ENCODE assay signal across 20 cellular contexts in genomic region chr7:3436112-3436511, GRCh38.
DNase-seq lines count a peak whose midpoint lies in the region; ATAC-seq and TF ChIP-seq lines count a peak whose summit lies in the region.
"Had no signal": no experiment of that assay in that cellular context is flagged by ENCODE, and none has a peak within 500 bp of the region (broad histone marks: within the 10 kb centered on the region; RNA-seq: fewer than 3 reads in every experiment).

No MANE protein-coding gene starts in this region.

- H4K20me1 ChIP-seq in PC-3 (ENCODE audit: low read length): no peaks in the 10 kb centered on the region
- H4K20me1 ChIP-seq in osteoblast (ENCODE audit: insufficient read depth, low read length): no peaks in the 10 kb centered on the region
- H4K20me1 ChIP-seq: BLaER1 treated with 17β-estradiol and CSF1 and Interleukin-3, amounts not matched to agents 10 nM and 100 nM had no signal

- intact Hi-C loops in PC-3 (cut with micrococcal nuclease): loop anchor here (5.0 kb wide), 1 partner anchor 134 kb away; the partner anchor contains the start of gene SDK1
- intact Hi-C loops in posterior cingulate gyrus (cut with DNase I): no loop called here

- peaks cover 3% of the 10 kb centered on the region for H3K4me1 ChIP-seq in ACC112 (ENCODE audit: control insufficient read depth, insufficient read depth, low read length, unreplicated experiment)
- H3K4me1 ChIP-seq in PC-3 (ENCODE audit: insufficient read depth, low read length): peaks cover 34% of the 10 kb centered on the region
- H3K4me1 ChIP-seq in osteoblast (ENCODE audit: insufficient read depth, low read length): no peaks in the 10 kb centered on the region
- H3K4me1 ChIP-seq: BLaER1 treated with 17β-estradiol and CSF1 and Interleukin-3, amounts not matched to agents 10 nM and 100 nM; Caco-2 had no signal

- in situ Hi-C loops in brain microvascular endothelial cell (cut with HindIII; ENCODE audit: low pct_ligation_motif_present, low sequenced_read_pairs): no loop called here

- H3K36me3 ChIP-seq in ACC112 (ENCODE audit: insufficient read depth, low read length) (no peaks in the 10 kb centered on the region), PC-3 (ENCODE audit: low read depth, low read length) (no peaks in the 10 kb centered on the region), brain microvascular endothelial cell (replicated peaks) (no peaks in the 10 kb centered on the region), osteoblast (ENCODE audit: insufficient read depth, low read length) (no peaks in the 10 kb centered on the region)
- H3K36me3 ChIP-seq: BLaER1 treated with 17β-estradiol and CSF1 and Interleukin-3, amounts not matched to agents 10 nM and 100 nM had no signal

- H3K4me3 ChIP-seq in ACC112 (ENCODE audit: low read depth, low read length): no peak overlapping the region; the same call in 1 of the 2 replicates
- H3K4me3 ChIP-seq in PC-3 (ENCODE audit: low read length): no peak overlapping the region
- H3K4me3 ChIP-seq in brain microvascular endothelial cell (ENCODE audit: low read depth, low read length): no peak overlapping the region
- no peak overlapping the region for H3K4me3 ChIP-seq in osteoblast (ENCODE audit: insufficient read depth, low read length)
- H3K4me3 ChIP-seq: BLaER1 treated with 17β-estradiol and CSF1 and Interleukin-3, amounts not matched to agents 10 nM and 100 nM had no signal

- POLR2A ChIA-PET in PC-3 (lab: Charles Lee; ENCODE audit: unreplicated experiment): no interaction called here

- H2AFZ ChIP-seq in ACC112 (ENCODE audit: low read length, unreplicated experiment) (no peak overlapping the region), PC-3 (ENCODE audit: low read length) (no peak overlapping the region), osteoblast (ENCODE audit: low read length) (no peak overlapping the region)

- no peaks in the 10 kb centered on the region for H3K9me2 ChIP-seq in PC-3 (replicated peaks; ENCODE audit: low read length)

- no peak for ATAC-seq in PC-3
- no peak for ATAC-seq in GM21381 (IDR thresholded peaks at IDR 0.05; ENCODE audit: unreplicated experiment)
- no peak for ATAC-seq in GM18520 (IDR thresholded peaks at IDR 0.05; ENCODE audit: unreplicated experiment)
- ATAC-seq: HCT116 had no signal

- H3K9me3 ChIP-seq in PC-3 (ENCODE audit: low read length) (no peaks in the 10 kb centered on the region), osteoblast (ENCODE audit: low read depth, low read length) (no peaks in the 10 kb centered on the region)
- H3K9me3 ChIP-seq: BLaER1 treated with 17β-estradiol and CSF1 and Interleukin-3, amounts not matched to agents 10 nM and 100 nM; Caco-2 had no signal

- CTCF ChIA-PET in PC-3 (lab: Charles Lee): interaction anchor here (0.6 to 0.9 kb wide), 2 partner anchors 36 to 127 kb away, joined by 3 to 5 read pairs; no protein-coding TSS in a partner anchor

- no peaks in the 10 kb centered on the region for H3F3A ChIP-seq in PC-3 (ENCODE audit: low read length, unreplicated experiment)

- H3K27me3 ChIP-seq in ACC112 (ENCODE audit: insufficient read depth, low read length) (no peaks in the 10 kb centered on the region), PC-3 (ENCODE audit: low read length) (no peaks in the 10 kb centered on the region), brain microvascular endothelial cell (replicated peaks) (no peaks in the 10 kb centered on the region), osteoblast (ENCODE audit: insufficient read depth, low read length) (no peaks in the 10 kb centered on the region)
- H3K27me3 ChIP-seq: BLaER1 treated with 17β-estradiol and CSF1 and Interleukin-3, amounts not matched to agents 10 nM and 100 nM had no signal

- H3K27ac ChIP-seq in ACC112 (ENCODE audit: low read depth, low read length): peak overlapping the region; percentile 65
- peak overlapping the region; percentile 5; the same call in 1 of the 2 replicates for H3K27ac ChIP-seq in PC-3 (ENCODE audit: low read length)
- peak overlapping the region; percentile 62 for H3K27ac ChIP-seq in brain microvascular endothelial cell
- no peak overlapping the region for H3K27ac ChIP-seq in osteoblast (ENCODE audit: low read depth, low read length)
- H3K27ac ChIP-seq: BLaER1 treated with 17β-estradiol and CSF1 and Interleukin-3, amounts not matched to agents 10 nM and 100 nM had no signal

- no peak for TF ChIP-seq CTCF in PC-3 (conservative IDR thresholded peaks at IDR 0.05; ENCODE audit: low read depth, low read length)
- no peak for TF ChIP-seq CTCF in brain microvascular endothelial cell (IDR thresholded peaks at IDR 0.05; ENCODE audit: low read depth, low read length, missing control alignments)
- no peak for TF ChIP-seq CTCF in osteoblast (IDR thresholded peaks at IDR 0.05; ENCODE audit: extremely low read depth, low read depth, low read length)

- peaks cover 3% of the 10 kb centered on the region for H3K79me2 ChIP-seq in ACC112 (ENCODE audit: control insufficient read depth, insufficient read depth, low read length, unreplicated experiment)
- H3K79me2 ChIP-seq in PC-3 (ENCODE audit: low read length): no peaks in the 10 kb centered on the region
- H3K79me2 ChIP-seq in osteoblast (ENCODE audit: insufficient read depth, low read length): no peaks in the 10 kb centered on the region

- BruUV-seq in PC-3 (replicated peaks; lab: Mats Ljungman, UMichigan): TSS peak; percentile 64

- no peak overlapping the region for H3K9ac ChIP-seq in PC-3 (ENCODE audit: low read length)
- H3K9ac ChIP-seq: BLaER1 treated with 17β-estradiol and CSF1 and Interleukin-3, amounts not matched to agents 10 nM and 100 nM had no signal

- no peak for DNase-seq in PC-3
- DNase-seq in brain microvascular endothelial cell: no peak
- DNase-seq in osteoblast (ENCODE audit: insufficient read length, low spot score, missing footprints): peak; percentile 2
- DNase-seq in posterior cingulate gyrus: no peak
- DNase-seq in GM19238 (ENCODE audit: insufficient read length, low spot score): no peak
- DNase-seq: Caco-2; CD4-positive, alpha-beta memory T cell; Karpas-422; NCI-H1417; NCI-H1694 treated with DMSO at 0.1 percent for 48 hours; NCI-H2081 treated with DMSO at 0.1 percent for 48 hours; NCI-H2171 treated with DMSO at 0.1 percent for 48 hours; NCI-H526; OCI-M1; SHP77 had no signal

- peak overlapping the region; percentile 72 for H3K4me2 ChIP-seq in PC-3 (ENCODE audit: low read length)
- peak overlapping the region; percentile 24 for H3K4me2 ChIP-seq in osteoblast (ENCODE audit: insufficient read depth, low read length)
- H3K4me2 ChIP-seq: BLaER1 treated with 17β-estradiol and CSF1 and Interleukin-3, amounts not matched to agents 10 nM and 100 nM had no signal
